Comparison of ENCODE assay signal across 1 cellular context in genomic region chr1:164891615-164892014, GRCh38.
TF ChIP-seq lines count a peak whose summit lies in the region.

No MANE protein-coding gene starts in this region.

TF ChIP-seq in GM23338, 12 proteins besides CTCF, POLR2A, EP300 and RAD21 (continued from another document):
- TF ChIP-seq ZNF462 (CRISPR knock-in tag; IDR thresholded peaks at IDR 0.05) (no peak), NANOG (IDR thresholded peaks at IDR 0.05; ENCODE audit: borderline replicate concordance) (no peak), EZH2phosphoT487 (IDR thresholded peaks at IDR 0.05; ENCODE audit: unreplicated experiment) (no peak)
- TF ChIP-seq, protein P1, sequence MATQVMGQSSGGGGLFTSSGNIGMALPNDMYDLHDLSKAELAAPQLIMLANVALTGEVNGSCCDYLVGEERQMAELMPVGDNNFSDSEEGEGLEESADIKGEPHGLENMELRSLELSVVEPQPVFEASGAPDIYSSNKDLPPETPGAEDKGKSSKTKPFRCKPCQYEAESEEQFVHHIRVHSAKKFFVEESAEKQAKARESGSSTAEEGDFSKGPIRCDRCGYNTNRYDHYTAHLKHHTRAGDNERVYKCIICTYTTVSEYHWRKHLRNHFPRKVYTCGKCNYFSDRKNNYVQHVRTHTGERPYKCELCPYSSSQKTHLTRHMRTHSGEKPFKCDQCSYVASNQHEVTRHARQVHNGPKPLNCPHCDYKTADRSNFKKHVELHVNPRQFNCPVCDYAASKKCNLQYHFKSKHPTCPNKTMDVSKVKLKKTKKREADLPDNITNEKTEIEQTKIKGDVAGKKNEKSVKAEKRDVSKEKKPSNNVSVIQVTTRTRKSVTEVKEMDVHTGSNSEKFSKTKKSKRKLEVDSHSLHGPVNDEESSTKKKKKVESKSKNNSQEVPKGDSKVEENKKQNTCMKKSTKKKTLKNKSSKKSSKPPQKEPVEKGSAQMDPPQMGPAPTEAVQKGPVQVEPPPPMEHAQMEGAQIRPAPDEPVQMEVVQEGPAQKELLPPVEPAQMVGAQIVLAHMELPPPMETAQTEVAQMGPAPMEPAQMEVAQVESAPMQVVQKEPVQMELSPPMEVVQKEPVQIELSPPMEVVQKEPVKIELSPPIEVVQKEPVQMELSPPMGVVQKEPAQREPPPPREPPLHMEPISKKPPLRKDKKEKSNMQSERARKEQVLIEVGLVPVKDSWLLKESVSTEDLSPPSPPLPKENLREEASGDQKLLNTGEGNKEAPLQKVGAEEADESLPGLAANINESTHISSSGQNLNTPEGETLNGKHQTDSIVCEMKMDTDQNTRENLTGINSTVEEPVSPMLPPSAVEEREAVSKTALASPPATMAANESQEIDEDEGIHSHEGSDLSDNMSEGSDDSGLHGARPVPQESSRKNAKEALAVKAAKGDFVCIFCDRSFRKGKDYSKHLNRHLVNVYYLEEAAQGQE (IDR thresholded peaks at IDR 0.05; ENCODE audit: unreplicated experiment) = no peak
TF ChIP-seq in GM23338: peak in this region for 0.
